Comparison of ENCODE assay signal across 8 cellular contexts in the genomic region with DNA sequence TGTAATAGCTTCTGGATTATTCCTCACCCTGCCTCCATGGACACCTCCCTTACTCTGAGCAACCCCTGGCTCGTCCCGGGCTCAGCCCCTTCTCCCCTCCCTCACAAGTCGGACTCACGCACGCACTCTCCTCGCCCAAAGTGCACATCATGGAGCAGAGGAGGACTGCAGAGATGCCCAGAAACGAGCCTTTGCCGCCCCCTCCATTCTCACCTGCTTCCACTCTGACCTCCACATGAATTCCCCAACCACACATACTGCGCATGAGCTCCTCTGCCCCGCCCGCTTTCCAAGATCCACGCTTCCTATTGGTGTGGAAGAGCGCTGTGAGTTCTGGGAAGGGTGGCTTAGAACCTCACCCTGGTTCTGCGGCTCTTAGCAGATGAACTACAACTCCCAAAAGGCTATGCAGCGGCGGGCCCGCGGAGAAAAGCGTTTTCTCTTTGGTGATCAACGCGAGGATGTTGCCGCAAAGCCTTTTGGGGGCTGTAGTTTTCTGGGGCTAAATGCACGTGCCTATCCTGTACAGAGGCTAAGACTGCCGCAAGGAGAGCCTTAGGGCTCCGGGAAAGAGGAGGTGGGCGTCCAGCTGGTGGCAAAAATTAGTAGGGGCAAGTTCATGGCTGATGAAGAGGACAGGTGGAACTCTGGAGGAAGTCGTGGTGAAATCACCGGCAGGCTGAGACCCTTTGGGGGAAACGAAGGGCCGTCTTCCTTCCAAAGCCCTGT. TPM values are rescaled to one million over a fixed set of nuclear protein-coding genes. Genes with fewer than 3 reads are reported as not detected.
DNase-seq lines count a peak whose midpoint lies in the region; ATAC-seq and TF ChIP-seq lines count a peak whose summit lies in the region.

A gene (minus strand): TSS at position 261 of the 729 bp plus-strand sequence. CDS start 1,618 bp downstream, outside the sequence.

- no peak within 1 kb of the TSS for H2BK20ac ChIP-seq in IMR-90 (ENCODE audit: low read depth, low read length)

- H3K4me3 ChIP-seq in IMR-90 (ENCODE audit: insufficient read depth, low read depth, low read length) (peak within 1 kb of the TSS; percentile 72), epithelial cell of esophagus (ENCODE audit: low read length) (peak within 1 kb of the TSS; percentile 97), mucosa of descending colon (peak within 1 kb of the TSS; percentile 68)

- 0 out of 2 replicates have a peak, but pooled peaks cover 3% of the 10 kb centered on the region for H3K9me1 ChIP-seq in IMR-90 (ENCODE audit: insufficient read depth, low read length)

- peak within 1 kb of the TSS; percentile 41 to 99 for H4K8ac ChIP-seq in IMR-90 (ENCODE audit: low read depth in 2 of 2, low read length in 2 of 2)

- peaks cover 14% of the 10 kb centered on the region for H3K36me3 ChIP-seq in IMR-90 (ENCODE audit: control insufficient read depth, insufficient read depth, low read length)
- H3K36me3 ChIP-seq in mucosa of descending colon (ENCODE audit: low read depth) = peaks cover 4% of the 10 kb centered on the region

- H2AFZ ChIP-seq in IMR-90 (replicated peaks; ENCODE audit: low read length, poor library complexity) = peak within 1 kb of the TSS; percentile 94

- no peak for TF ChIP-seq POLR2A in IMR-90 (IDR thresholded peaks at IDR 0.05; ENCODE audit: low read depth, low read length)

- no peaks in the 10 kb centered on the region for H4K20me1 ChIP-seq in IMR-90 (ENCODE audit: insufficient read depth, low read length)

- peaks cover 10 to 22% of the 10 kb centered on the region in 2 experiments for H3K79me1 ChIP-seq in IMR-90 (ENCODE audit: low read depth in 1 of 2, low read length in 2 of 2)

- ATAC-seq in GM21528 (IDR thresholded peaks at IDR 0.05; ENCODE audit: low FRiP score, unreplicated experiment) (peak; percentile 97), IMR-90 (ENCODE audit: low read depth) (peak; percentile 100), mucosa of descending colon (peak; percentile 100)

- no peak for TF ChIP-seq RAD21 in IMR-90 (IDR thresholded peaks at IDR 0.05; ENCODE audit: low read length)

- no TSS peak for BruUV-seq in IMR-90 (replicated peaks; lab: Mats Ljungman, UMichigan)

- CTCF ChIA-PET in IMR-90 (lab: Yijun Ruan, JAX) = interaction anchor here (0.6 to 2.0 kb wide), 2 partner anchors 13 to 141 kb away, joined by 3 to 5 read pairs; no protein-coding TSS in a partner anchor

- no peaks in the 10 kb centered on the region for H3K27me3 ChIP-seq in IMR-90 (ENCODE audit: control insufficient read depth, insufficient read depth, low read length)

- H3K23ac ChIP-seq in IMR-90 (ENCODE audit: low read depth, low read length) = peak within 1 kb of the TSS; percentile 41; the same call in 1 of the 2 replicates

- intact Hi-C loops in IMR-90 (cut with micrococcal nuclease) (loop anchor here (2.0 kb wide), 1 partner anchor 142 kb away; no protein-coding TSS in a partner anchor), mucosa of descending colon (cut with DNase I, micrococcal nuclease) (no loop called here)

- H4K91ac ChIP-seq in IMR-90 (ENCODE audit: insufficient read depth, low read depth, low read length) = peak within 1 kb of the TSS; percentile 61; the same call in 1 of the 2 replicates

- H4K5ac ChIP-seq in IMR-90 (ENCODE audit: low read depth, low read length) = peak within 1 kb of the TSS; percentile 79

- H3K4me1 ChIP-seq in IMR-90 (ENCODE audit: control insufficient read depth, insufficient read depth, low read length) (no peaks in the 10 kb centered on the region), mucosa of descending colon (ENCODE audit: low read depth) (peaks cover 13% of the 10 kb centered on the region)

- no peak within 1 kb of the TSS for H2BK120ac ChIP-seq in IMR-90 (ENCODE audit: low read depth, low read length)

- peak within 1 kb of the TSS; percentile 85 for H2AK5ac ChIP-seq in IMR-90 (ENCODE audit: low read depth, low read length)

- DNase-seq in DMS 273 (lab: John Stamatoyannopoulos, UW; ENCODE audit: unreplicated experiment) = peak; percentile 99
- peak; percentile 97 for DNase-seq in IMR-90
- peak; percentile 98 for DNase-seq in OCI-M1 (lab: John Stamatoyannopoulos, UW)
- peak; percentile 91 for DNase-seq in activated T-cell treated with anti-CD3 and anti-CD28 coated beads for 24 hours (ENCODE audit: low read depth)
- peak; percentile 99 for DNase-seq in epithelial cell of esophagus (ENCODE audit: low read depth)
- DNase-seq in mucosa of descending colon = peak; percentile 96 to 97 (median 96)
- peak; percentile 87 for DNase-seq in stimulated activated CD8-positive, alpha-beta memory T cell treated with anti-CD3 and anti-CD28 coated beads, Interleukin-4, amount 100 ng/mL, for 24 hours (ENCODE audit: low read depth)

- H3K4me2 ChIP-seq in IMR-90 (ENCODE audit: low read depth, low read length) = peak within 1 kb of the TSS; percentile 85

- no peak for TF ChIP-seq CTCF in IMR-90 (conservative IDR thresholded peaks at IDR 0.05; ENCODE audit: low read depth, low read length)
- TF ChIP-seq CTCF in epithelial cell of esophagus (IDR thresholded peaks at IDR 0.05; ENCODE audit: insufficient read depth, low read depth, low read length, missing control alignments) = no peak
- TF ChIP-seq CTCF in mucosa of descending colon (IDR thresholded peaks at IDR 0.05) = no peak

- H2AK9ac ChIP-seq in IMR-90 (replicated peaks; ENCODE audit: low read depth, low read length, poor library complexity) = peak within 1 kb of the TSS; percentile 29

- H3K9me3 ChIP-seq in IMR-90 (ENCODE audit: control insufficient read depth, insufficient read depth, low read length) (no peaks in the 10 kb centered on the region), mucosa of descending colon (no peaks in the 10 kb centered on the region)

- WGBS in IMR-90 (ENCODE audit: extremely low coverage in 2 of 2, insufficient read length in 1 of 2), 2 experiments = 0% methylated on average over 13 of the region's 30 CpGs; no CpG with 5 or more reads in 1 of the 2 experiments

- H3K18ac ChIP-seq in IMR-90 (ENCODE audit: low read depth, low read length) = no peak within 1 kb of the TSS

- H2BK15ac ChIP-seq in IMR-90 (ENCODE audit: low read depth, low read length) = no peak within 1 kb of the TSS

- no peak within 1 kb of the TSS for H2BK5ac ChIP-seq in IMR-90 (ENCODE audit: low read depth, low read length, poor library complexity, severe bottlenecking)

- POLR2A ChIA-PET in IMR-90 (lab: Charles Lee; ENCODE audit: unreplicated experiment) = no interaction called here

- H3K27ac ChIP-seq in IMR-90 (ENCODE audit: insufficient read depth, low read length) = peak within 1 kb of the TSS; percentile 41; the same call in 1 of the 2 replicates

- dilution Hi-C loops in IMR-90 (cut with HindIII; ENCODE audit: low sequenced_read_pairs, unreplicated experiment) = no loop called here

- peak within 1 kb of the TSS; percentile 94 for H3K14ac ChIP-seq in IMR-90 (replicated peaks; ENCODE audit: low read depth, low read length)

- no peak within 1 kb of the TSS; the same call in 1 of the 2 replicates for H3K56ac ChIP-seq in IMR-90 (ENCODE audit: extremely low read depth, insufficient read depth, low read length)

- H3K4ac ChIP-seq in IMR-90 (ENCODE audit: low read depth, low read length) = peak within 1 kb of the TSS; percentile 85

- H3K9ac ChIP-seq in IMR-90 (ENCODE audit: low read depth, low read length) = peak within 1 kb of the TSS; percentile 76

- in situ Hi-C loops in IMR-90 (cut with MboI; ENCODE audit: low sequenced_read_pairs) = no loop called here

TF ChIP-seq in IMR-90, 13 proteins besides CTCF, POLR2A, EP300 and RAD21:
- TF ChIP-seq MXI1 (IDR thresholded peaks at IDR 0.05; ENCODE audit: borderline replicate concordance, low read depth, low read length) (peak; percentile 97), BHLHE40 (IDR thresholded peaks at IDR 0.05; ENCODE audit: low read depth, low read length) (peak; percentile 95), CHD1 (IDR thresholded peaks at IDR 0.05; ENCODE audit: low read depth, low read length) (no peak), RCOR1 (IDR thresholded peaks at IDR 0.05; ENCODE audit: insufficient replicate concordance, low read length) (no peak), MAZ (IDR thresholded peaks at IDR 0.05; ENCODE audit: borderline replicate concordance, low read depth, low read length) (peak; percentile 10; the same call in 1 of the 2 replicates), SMC3 (IDR thresholded peaks at IDR 0.05; ENCODE audit: low read depth, low read length) (no peak), RFX5 (IDR thresholded peaks at IDR 0.05; ENCODE audit: low read depth, low read length) (no peak)
- TF ChIP-seq, protein P1, sequence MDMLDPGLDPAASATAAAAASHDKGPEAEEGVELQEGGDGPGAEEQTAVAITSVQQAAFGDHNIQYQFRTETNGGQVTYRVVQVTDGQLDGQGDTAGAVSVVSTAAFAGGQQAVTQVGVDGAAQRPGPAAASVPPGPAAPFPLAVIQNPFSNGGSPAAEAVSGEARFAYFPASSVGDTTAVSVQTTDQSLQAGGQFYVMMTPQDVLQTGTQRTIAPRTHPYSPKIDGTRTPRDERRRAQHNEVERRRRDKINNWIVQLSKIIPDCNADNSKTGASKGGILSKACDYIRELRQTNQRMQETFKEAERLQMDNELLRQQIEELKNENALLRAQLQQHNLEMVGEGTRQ (IDR thresholded peaks at IDR 0.05; ENCODE audit: low read depth, low read length) = peak; percentile 31; the same call in 1 of the 2 replicates

RNA-seq across cellular contexts. Expression of the gene that starts here (rescaled TPM):
- total RNA-seq in IMR-90 (2012; rRNA removed) = 283 and 304 TPM in 2 replicates
- polyA plus RNA-seq in IMR-90 (2012; rRNA removed) = 291 and 294 TPM in 2 replicates
- polyA plus RNA-seq in IMR-90 (2012; cell fraction: cytosol; rRNA removed) = 134 and 174 TPM in 2 replicates
- polyA plus RNA-seq in IMR-90 (2012; cell fraction: nucleus; rRNA removed; ENCODE audit: low replicate concordance) = 98.7 and 105 TPM in 2 replicates
- 100 to 1,000 TPM; 173 to 227 (median 216) TPM for total RNA-seq in mucosa of descending colon

Comparison
In these comparisons a context has a peak if more than half of its experiments do, and no peak if none do; other contexts are left out.
1. Peak in every context shown above with its lines: DNase-seq, ATAC-seq, H3K4me3 ChIP-seq and H3K27ac ChIP-seq.